Comparison of ENCODE assay signal across 9 cellular contexts in genomic region chr2:33134764-33135560, GRCh38.
A peak's percentile ranks its signal among the peaks of the same experiment; 100 is the strongest.
DNase-seq lines count a peak whose midpoint lies in the region; ATAC-seq and TF ChIP-seq lines count a peak whose summit lies in the region.
"Had no signal": no experiment of that assay in that cellular context is flagged by ENCODE, and none has a peak within 500 bp of the region (broad histone marks: within the 10 kb centered on the region; RNA-seq: fewer than 3 reads in every experiment).

No MANE protein-coding gene starts in this region.

- no peaks in the 10 kb centered on the region for H3K27me3 ChIP-seq in AG04450 (ENCODE audit: control insufficient read depth, insufficient read depth, low read length)
- H3K27me3 ChIP-seq in neutrophil, result no peaks in the 10 kb centered on the region
- H3K27me3 ChIP-seq in CD8-positive, alpha-beta T cell (ENCODE audit: insufficient read depth, low read length), result no peaks in the 10 kb centered on the region

- no peak for ATAC-seq in CD8-positive, alpha-beta T cell

- TF ChIP-seq CTCF in AG04450 (IDR thresholded peaks at IDR 0.05; ENCODE audit: low read depth, low read length) (no peak), neutrophil (IDR thresholded peaks at IDR 0.05) (no peak)
- TF ChIP-seq CTCF in CD8-positive, alpha-beta T cell (IDR thresholded peaks at IDR 0.05), result no peak

- no peaks in the 10 kb centered on the region for H3K36me3 Mint-ChIP-seq in CD8-positive, alpha-beta T cell
- no peaks in the 10 kb centered on the region for H3K36me3 Mint-ChIP-seq in activated T-helper 1 cell treated with anti-CD3 and anti-CD28 coated beads, Interleukin-12 subunit alpha, Interleukin-12 subunit beta, Interleukin-2, Interleukin-4 antibody, amounts not matched to agents 30 ng/mL and 10 ng/mL and 1 ng/mL, durations not matched to agents 14 hours and 24 hours and 36 hours (ENCODE audit: low read depth)

- H3K27me3 Mint-ChIP-seq in CD8-positive, alpha-beta T cell (ENCODE audit: low read depth), result peaks cover 5% of the 10 kb centered on the region
- H3K27me3 Mint-ChIP-seq in activated T-helper 1 cell treated with anti-CD3 and anti-CD28 coated beads, Interleukin-12 subunit alpha, Interleukin-12 subunit beta, Interleukin-2, Interleukin-4 antibody, amounts not matched to agents 30 ng/mL and 10 ng/mL and 1 ng/mL, durations not matched to agents 14 hours and 24 hours and 36 hours (ENCODE audit: insufficient read depth), result peaks cover 4% of the 10 kb centered on the region

- CTCF ChIA-PET in AG04450 (lab: Charles Lee), result interaction anchor here (0.7 to 1.8 kb wide), 3 partner anchors 96 to 361 kb away, joined by 3 to 6 read pairs (median 5); no protein-coding TSS in a partner anchor
- CTCF ChIA-PET in CD8-positive, alpha-beta T cell (lab: Charles Lee), result no interaction called here

- H3K9me3 Mint-ChIP-seq in CD8-positive, alpha-beta T cell, result no peaks in the 10 kb centered on the region
- H3K9me3 Mint-ChIP-seq in activated T-helper 1 cell treated with anti-CD3 and anti-CD28 coated beads, Interleukin-12 subunit alpha, Interleukin-12 subunit beta, Interleukin-2, Interleukin-4 antibody, amounts not matched to agents 30 ng/mL and 10 ng/mL and 1 ng/mL, durations not matched to agents 14 hours and 24 hours and 36 hours, result no peaks in the 10 kb centered on the region

- peak overlapping the region; percentile 78 for H3K4me3 ChIP-seq in AG04450 (ENCODE audit: low read depth, low read length)
- peak overlapping the region; percentile 73 for H3K4me3 ChIP-seq in SK-N-MC
- H3K4me3 ChIP-seq in neutrophil (ENCODE audit: low read depth in 1 of 2, low read length in 1 of 2), result peak overlapping the region; percentile 19 to 21
- H3K4me3 ChIP-seq in CD8-positive, alpha-beta T cell (ENCODE audit: low read depth, low read length), result no peak overlapping the region

- no peak overlapping the region for H3K27ac Mint-ChIP-seq in CD8-positive, alpha-beta T cell
- H3K27ac Mint-ChIP-seq in activated T-helper 1 cell treated with anti-CD3 and anti-CD28 coated beads, Interleukin-12 subunit alpha, Interleukin-12 subunit beta, Interleukin-2, Interleukin-4 antibody, amounts not matched to agents 30 ng/mL and 10 ng/mL and 1 ng/mL, durations not matched to agents 14 hours and 24 hours and 36 hours, result no peak overlapping the region

- intact Hi-C loops in CD8-positive, alpha-beta T cell (cut with DNase I, micrococcal nuclease), result no loop called here
- intact Hi-C loops in activated T-helper 1 cell treated with anti-CD3 and anti-CD28 coated beads, Interleukin-12 subunit alpha, Interleukin-12 subunit beta, Interleukin-2, Interleukin-4 antibody, amounts not matched to agents 30 ng/mL and 10 ng/mL and 1 ng/mL, durations not matched to agents 14 hours and 24 hours and 36 hours (cut with micrococcal nuclease), result no loop called here

- H3K27ac ChIP-seq in AG04450 (ENCODE audit: low read depth, low read length) (peak overlapping the region; percentile 98), SK-N-MC (no peak overlapping the region), neutrophil (peak overlapping the region; percentile 77)
- no peak overlapping the region for H3K27ac ChIP-seq in CD8-positive, alpha-beta T cell (ENCODE audit: low read depth, low read length)

- H3K36me3 ChIP-seq in SK-N-MC (ENCODE audit: insufficient read depth, low read length) (no peaks in the 10 kb centered on the region), neutrophil (no peaks in the 10 kb centered on the region)
- H3K36me3 ChIP-seq in CD8-positive, alpha-beta T cell (ENCODE audit: insufficient read depth, low read length), result no peaks in the 10 kb centered on the region

- POLR2A ChIA-PET in AG04450 (lab: Yijun Ruan, JAX), result interaction anchor here (0.6 to 1.8 kb wide), 6 partner anchors 24 to 100 kb away, joined by 3 to 7 read pairs (median 4); no protein-coding TSS in a partner anchor
- POLR2A ChIA-PET in CD8-positive, alpha-beta T cell (lab: Charles Lee), result no interaction called here

- DNase-seq in AG04450 (ENCODE audit: low read depth, low spot score) (no peak), SK-N-MC (ENCODE audit: low read depth, low spot score) (no peak), fibroblast of peridontal ligament (ENCODE audit: extremely low read depth) (peak; percentile 60), midbrain (lab: John Stamatoyannopoulos, UW) (no peak)
- no peak for DNase-seq in CD8-positive, alpha-beta T cell
- DNase-seq in activated naive CD4-positive, alpha-beta T cell treated with anti-CD3 and anti-CD28 coated beads, Interleukin-2, amount 50 U/mL, for 16 hours, result no peak
- no peak for DNase-seq in activated T-helper 1 cell treated with anti-CD3 and anti-CD28 coated beads, Interleukin-12 subunit alpha, Interleukin-12 subunit beta, Interleukin-2, Interleukin-4 antibody, amounts not matched to agents 30 ng/mL and 10 ng/mL and 1 ng/mL, durations not matched to agents 14 hours and 24 hours and 36 hours (ENCODE audit: low spot score)
- DNase-seq: RPMI8226 had no signal

- no peaks in the 10 kb centered on the region for H3K9me3 ChIP-seq in AG04450 (ENCODE audit: control insufficient read depth, insufficient read depth, low read length)
- no peaks in the 10 kb centered on the region for H3K9me3 ChIP-seq in SK-N-MC (ENCODE audit: low read depth, low read length)
- no peaks in the 10 kb centered on the region for H3K9me3 ChIP-seq in neutrophil
- H3K9me3 ChIP-seq in CD8-positive, alpha-beta T cell (ENCODE audit: low read length), result no peaks in the 10 kb centered on the region

- H3K4me3 Mint-ChIP-seq in CD8-positive, alpha-beta T cell, result no peak overlapping the region
- no peak overlapping the region for H3K4me3 Mint-ChIP-seq in activated T-helper 1 cell treated with anti-CD3 and anti-CD28 coated beads, Interleukin-12 subunit alpha, Interleukin-12 subunit beta, Interleukin-2, Interleukin-4 antibody, amounts not matched to agents 30 ng/mL and 10 ng/mL and 1 ng/mL, durations not matched to agents 14 hours and 24 hours and 36 hours

- H3K9ac ChIP-seq in SK-N-MC (ENCODE audit: insufficient read length), result no peak overlapping the region

- H3K4me1 Mint-ChIP-seq in CD8-positive, alpha-beta T cell (ENCODE audit: low read depth), result no peaks in the 10 kb centered on the region
- no peaks in the 10 kb centered on the region for H3K4me1 Mint-ChIP-seq in activated T-helper 1 cell treated with anti-CD3 and anti-CD28 coated beads, Interleukin-12 subunit alpha, Interleukin-12 subunit beta, Interleukin-2, Interleukin-4 antibody, amounts not matched to agents 30 ng/mL and 10 ng/mL and 1 ng/mL, durations not matched to agents 14 hours and 24 hours and 36 hours (ENCODE audit: low read depth)

- H3K4me1 ChIP-seq in neutrophil (ENCODE audit: control insufficient read depth in 1 of 2, insufficient read depth in 1 of 2, low read depth in 1 of 2, low read length in 1 of 2), result peaks cover 51 to 69% of the 10 kb centered on the region in 2 experiments
- no peaks in the 10 kb centered on the region for H3K4me1 ChIP-seq in CD8-positive, alpha-beta T cell (ENCODE audit: insufficient read depth, low read length)

Comparison
In these comparisons a context has a peak if more than half of its experiments do, and no peak if none do; other contexts are left out.
1. H3K27ac ChIP-seq: peak in AG04450 (single experiment) and neutrophil (single experiment); none in SK-N-MC (single experiment) and CD8-positive, alpha-beta T cell (single experiment).